Comparison of ENCODE assay signal across 19 cellular contexts in the genomic region with DNA sequence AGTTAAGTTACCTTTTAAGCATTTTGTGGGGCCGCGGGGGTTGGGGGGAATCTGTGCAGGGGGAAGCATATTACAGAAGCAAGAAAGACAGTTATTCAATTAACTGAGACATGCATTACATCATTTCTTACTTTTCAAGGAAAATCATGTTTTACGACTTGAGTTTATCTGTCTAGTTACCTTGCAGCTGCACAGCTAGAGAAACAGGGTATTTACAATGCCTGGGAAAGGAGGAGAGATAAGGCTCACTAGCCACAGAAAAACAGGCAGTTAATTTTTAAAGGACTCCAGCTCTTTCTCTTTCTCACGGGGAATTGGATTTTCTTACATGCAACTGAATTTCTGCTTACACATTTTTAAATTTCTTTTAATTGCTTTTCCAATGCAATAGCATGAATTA.
"Had no signal": no experiment of that assay in that cellular context is flagged by ENCODE, and none has a peak within 500 bp of the region (broad histone marks: within the 10 kb centered on the region; RNA-seq: fewer than 3 reads in every experiment).

No MANE protein-coding gene starts in this region.

- H3K27me3 ChIP-seq: cardiac muscle cell, gastroesophageal sphincter, heart left ventricle, upper lobe of right lung had no signal

- H3K9me3 ChIP-seq: gastroesophageal sphincter, heart left ventricle, lower lobe of right lung, upper lobe of right lung had no signal

- H3K4me1 Mint-ChIP-seq: activated CD4-positive, alpha-beta T cell treated with anti-CD3 and anti-CD28 coated beads for 36 hours; mesothelial cell of epicardium; WTC11 had no signal

- H3K9me3 Mint-ChIP-seq: activated naive CD4-positive, alpha-beta T cell treated with anti-CD3 and anti-CD28 coated beads, Interleukin-2, amount 50 U/mL, for 72 hours; activated T-helper 1 cell treated with anti-CD3 and anti-CD28 coated beads, Interleukin-12 subunit alpha, Interleukin-12 subunit beta, Interleukin-2, Interleukin-4 antibody, amounts not matched to agents 30 ng/mL and 10 ng/mL and 1 ng/mL, durations not matched to agents 14 hours and 24 hours and 36 hours; dendritic cell treated with granulocyte-macrophage colony-stimulating factor and Interleukin-4, amounts not matched to agents 40 ng/mL and 50 ng/mL, for 4 days; mesothelial cell of epicardium; natural killer cell treated with Interleukin-12 subunit alpha and Interleukin-12 subunit beta and Interleukin-15 and Interleukin-18, amount 100 ng/mL, for 72 hours; T-helper 1 cell treated with Interleukin-12 subunit alpha and Interleukin-12 subunit beta and Interleukin-4 antibody, amounts not matched to agents 30 μg/mL and 1 μg/mL, for 36 hours; WTC11 had no signal

- DNase-seq: activated CD4-positive, alpha-beta T cell treated with anti-CD3 and anti-CD28 coated beads for 36 hours; activated CD4-positive, alpha-beta T cell treated with anti-CD3 and anti-CD28 coated beads, Interleukin-2, amount 50 U/mL, for 48 hours; activated gamma-delta T cell treated with Interleukin-2 at 50 U/mL for 16 hours; effector CD8-positive, alpha-beta T cell; heart left ventricle; left cardiac atrium; lower lobe of right lung; stimulated activated CD8-positive, alpha-beta memory T cell treated with anti-CD3 and anti-CD28 coated beads, Interleukin-4, amount 100 ng/mL, for 48 hours; stimulated activated naive CD4-positive, alpha-beta T cell; upper lobe of right lung had no signal

- H3K4me3 Mint-ChIP-seq: activated CD4-positive, alpha-beta T cell treated with anti-CD3 and anti-CD28 coated beads for 36 hours; activated T-helper 1 cell treated with anti-CD3 and anti-CD28 coated beads, Interleukin-12 subunit alpha, Interleukin-12 subunit beta, Interleukin-2, Interleukin-4 antibody, amounts not matched to agents 30 ng/mL and 10 ng/mL and 1 ng/mL, durations not matched to agents 14 hours and 24 hours and 36 hours; dendritic cell treated with granulocyte-macrophage colony-stimulating factor and Interleukin-4, amounts not matched to agents 40 ng/mL and 50 ng/mL, for 4 days; mesothelial cell of epicardium; natural killer cell treated with Interleukin-12 subunit alpha and Interleukin-12 subunit beta and Interleukin-15 and Interleukin-18, amount 100 ng/mL, for 72 hours; T-helper 1 cell treated with Interleukin-12 subunit alpha and Interleukin-12 subunit beta and Interleukin-4 antibody, amounts not matched to agents 30 μg/mL and 1 μg/mL, for 36 hours; WTC11 had no signal

- H3K4me3 ChIP-seq: cardiac muscle cell, gastroesophageal sphincter, heart left ventricle, lower lobe of right lung, upper lobe of right lung had no signal

- H3K27ac Mint-ChIP-seq: activated CD4-positive, alpha-beta T cell treated with anti-CD3 and anti-CD28 coated beads for 36 hours; activated naive CD4-positive, alpha-beta T cell treated with anti-CD3 and anti-CD28 coated beads, Interleukin-2, amount 50 U/mL, for 72 hours; activated T-helper 1 cell treated with anti-CD3 and anti-CD28 coated beads, Interleukin-12 subunit alpha, Interleukin-12 subunit beta, Interleukin-2, Interleukin-4 antibody, amounts not matched to agents 30 ng/mL and 10 ng/mL and 1 ng/mL, durations not matched to agents 14 hours and 24 hours and 36 hours; dendritic cell treated with granulocyte-macrophage colony-stimulating factor and Interleukin-4, amounts not matched to agents 40 ng/mL and 50 ng/mL, for 4 days; natural killer cell treated with Interleukin-12 subunit alpha and Interleukin-12 subunit beta and Interleukin-15 and Interleukin-18, amount 100 ng/mL, for 72 hours; T-helper 1 cell treated with Interleukin-12 subunit alpha and Interleukin-12 subunit beta and Interleukin-4 antibody, amounts not matched to agents 30 μg/mL and 1 μg/mL, for 36 hours; WTC11 had no signal

- H3K4me1 ChIP-seq: gastroesophageal sphincter, heart left ventricle, lower lobe of right lung, upper lobe of right lung had no signal

- H3K27me3 Mint-ChIP-seq: activated CD4-positive, alpha-beta T cell treated with anti-CD3 and anti-CD28 coated beads for 36 hours; dendritic cell treated with granulocyte-macrophage colony-stimulating factor and Interleukin-4, amounts not matched to agents 40 ng/mL and 50 ng/mL, for 4 days; natural killer cell treated with Interleukin-12 subunit alpha and Interleukin-12 subunit beta and Interleukin-15 and Interleukin-18, amount 100 ng/mL, for 72 hours had no signal

- H3K27ac ChIP-seq: cardiac muscle cell, gastroesophageal sphincter, heart left ventricle, lower lobe of right lung, upper lobe of right lung had no signal
